In the genomic region with DNA sequence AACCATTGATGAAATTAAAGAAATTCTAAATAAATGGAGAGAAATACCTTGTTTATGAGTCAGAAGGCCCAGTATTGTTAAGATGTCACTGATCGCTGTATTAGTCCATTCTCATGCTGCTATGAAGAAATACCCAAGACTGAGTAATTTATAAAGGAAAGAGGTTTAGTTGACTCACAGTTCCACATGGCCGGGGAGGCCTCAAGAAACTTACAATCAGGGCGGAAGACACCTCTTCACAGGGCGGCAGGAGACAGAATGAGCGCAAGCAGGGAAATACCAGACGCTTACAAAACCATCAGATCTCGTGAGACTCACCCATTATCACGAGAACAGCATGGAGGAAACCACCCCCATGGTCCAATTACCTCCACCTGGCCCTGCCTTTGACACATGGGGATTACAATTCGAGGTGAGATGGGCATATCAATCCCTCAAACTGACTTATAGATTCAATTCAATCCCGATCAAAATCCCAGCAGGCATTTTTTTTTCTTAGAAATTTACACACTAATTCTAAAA, we compare ENCODE assay signal across 17 cellular contexts.
A peak's percentile ranks its signal among the peaks of the same experiment; 100 is the strongest.
DNase-seq lines count a peak whose midpoint lies in the region; ATAC-seq, FAIRE-seq and TF ChIP-seq lines count a peak whose summit lies in the region.
"Had no signal": no experiment of that assay in that cellular context is flagged by ENCODE, and none has a peak within 500 bp of the region (broad histone marks: within the 10 kb centered on the region; RNA-seq: fewer than 3 reads in every experiment).

No MANE protein-coding gene starts in this region.

- TF ChIP-seq CTCF in HepG2 (CRISPR knock-in tag; IDR thresholded peaks at IDR 0.05): no peak
- no peak for TF ChIP-seq CTCF in right lobe of liver (IDR thresholded peaks at IDR 0.05)
- no peak for TF ChIP-seq CTCF in epithelial cell of esophagus (IDR thresholded peaks at IDR 0.05; ENCODE audit: insufficient read depth, low read depth, low read length, missing control alignments)
- TF ChIP-seq CTCF in lower lobe of right lung (IDR thresholded peaks at IDR 0.05): no peak

- H3K27ac ChIP-seq in HepG2 (ENCODE audit: extremely low read length, insufficient read depth, low read length) (no peak overlapping the region), right lobe of liver (no peak overlapping the region), lower lobe of right lung (no peak overlapping the region), Karpas-422 (ENCODE audit: low read length) (no peak overlapping the region)
- H3K27ac ChIP-seq: C4-2B, SK-N-MC had no signal

- no peak for ATAC-seq in HepG2
- no peak for ATAC-seq in right lobe of liver
- no peak for ATAC-seq in lower lobe of right lung
- no peak for ATAC-seq in HG02588 (IDR thresholded peaks at IDR 0.05; ENCODE audit: unreplicated experiment)

- no TSS peak for BruUV-seq in HepG2 (replicated peaks; lab: Mats Ljungman, UMichigan)

- H3K79me2 ChIP-seq in HepG2 (ENCODE audit: insufficient read depth, low read length): no peaks in the 10 kb centered on the region
- H3K79me2 ChIP-seq in Karpas-422 (ENCODE audit: low read length): no peaks in the 10 kb centered on the region

- CTCF ChIA-PET in HepG2 (lab: Yijun Ruan, JAX; ENCODE audit: low intra/inter-chr PET ratio, low total read pairs): no interaction called here

- intact Hi-C loops in HepG2 (cut with micrococcal nuclease; ENCODE audit: unreplicated experiment): no loop called here
- intact Hi-C loops in right lobe of liver (cut with DNase I): no loop called here
- intact Hi-C loops in lower lobe of right lung (cut with DNase I): no loop called here

- in situ Hi-C loops in HepG2 (cut with HindIII; ENCODE audit: extremely low pct_ligation_motif_present, low pct_unique_long_range_greater_than_20kb): no loop called here

- POLR2A ChIA-PET in HepG2 (lab: Yijun Ruan, JAX): no interaction called here

- H3K27me3 ChIP-seq in HepG2 (ENCODE audit: control insufficient read depth in 1 of 2, insufficient read depth in 2 of 2, low read length in 2 of 2) (peaks cover 5 to 71% of the 10 kb centered on the region in 2 experiments), right lobe of liver (no peaks in the 10 kb centered on the region), lower lobe of right lung (ENCODE audit: low read depth) (peaks cover 7% of the 10 kb centered on the region), Karpas-422 (ENCODE audit: low read length) (no peaks in the 10 kb centered on the region)

- TF ChIP-seq RAD21 in HepG2 (CRISPR knock-in tag; IDR thresholded peaks at IDR 0.05): no peak

- TF ChIP-seq EP300 in HepG2 (IDR thresholded peaks at IDR 0.05; ENCODE audit: low read depth in 2 of 2, low read length in 2 of 2): no peak
- TF ChIP-seq EP300 in HepG2 (CRISPR knock-in tag; IDR thresholded peaks at IDR 0.05; ENCODE audit: borderline replicate concordance): no peak

- H3K4me3 ChIP-seq in HepG2 (replicated peaks in 1 of 3; ENCODE audit: insufficient read depth in 1 of 3, low read depth in 2 of 3, low read length in 3 of 3) (no peak overlapping the region), right lobe of liver (no peak overlapping the region), epithelial cell of esophagus (ENCODE audit: low read length) (no peak overlapping the region), lower lobe of right lung (no peak overlapping the region), Karpas-422 (ENCODE audit: low read length) (no peak overlapping the region)
- H3K4me3 ChIP-seq: SK-N-MC had no signal

- H3K4me2 ChIP-seq in HepG2 (ENCODE audit: low read depth, low read length) (no peak overlapping the region), Karpas-422 (ENCODE audit: low read depth, low read length, poor library complexity, severe bottlenecking) (no peak overlapping the region)

- H3K9ac ChIP-seq in HepG2 (ENCODE audit: insufficient read depth, low read depth, low read length) (no peak overlapping the region), Karpas-422 (ENCODE audit: low read length) (no peak overlapping the region)

- DNase-seq in HepG2 (ENCODE audit: low spot score) (no peak), right lobe of liver (no peak), RKO (ENCODE audit: low spot score) (peak; percentile 9), epithelial cell of esophagus (ENCODE audit: low read depth) (peak; percentile 76), lower lobe of right lung (no peak), Karpas-422 (no peak), NCI-H345 (lab: John Stamatoyannopoulos, UW) (no peak)
- DNase-seq: DMS53, NCI-H1048, NCI-H226, NCI-H526 treated with DMSO at 0.1 percent for 48 hours had no signal

- no peaks in the 10 kb centered on the region for H3K36me3 ChIP-seq in HepG2 (replicated peaks in 1 of 2; ENCODE audit: control insufficient read depth in 1 of 2, insufficient read depth in 2 of 2, low read length in 2 of 2)
- no peaks in the 10 kb centered on the region for H3K36me3 ChIP-seq in right lobe of liver
- no peaks in the 10 kb centered on the region for H3K36me3 ChIP-seq in lower lobe of right lung
- H3K36me3 ChIP-seq in Karpas-422 (ENCODE audit: insufficient read depth, low read length): no peaks in the 10 kb centered on the region

- H3K9me3 ChIP-seq in HepG2 (ENCODE audit: low read length): no peaks in the 10 kb centered on the region
- H3K9me3 ChIP-seq in right lobe of liver: no peaks in the 10 kb centered on the region
- H3K9me3 ChIP-seq in lower lobe of right lung: no peaks in the 10 kb centered on the region
- no peaks in the 10 kb centered on the region for H3K9me3 ChIP-seq in Karpas-422 (ENCODE audit: low read length)

- H2AFZ ChIP-seq in HepG2 (ENCODE audit: low read length): no peak overlapping the region
- no peak overlapping the region for H2AFZ ChIP-seq in Karpas-422 (ENCODE audit: low read length)

- H3K9me2 ChIP-seq in Karpas-422 (replicated peaks; ENCODE audit: insufficient read depth, low read length): no peaks in the 10 kb centered on the region

- 17% methylated on average over 10 of the region's 10 CpGs for WGBS in HepG2 (ENCODE audit: low lambda C conversion rate)
- WGBS in right lobe of liver (ENCODE audit: insufficient coverage, low coverage, low lambda C conversion rate, missing lambda C conversion rate): 50% methylated on average over 10 of the region's 10 CpGs

- no peaks in the 10 kb centered on the region for H4K20me1 ChIP-seq in HepG2 (ENCODE audit: insufficient read depth, low read length)
- H4K20me1 ChIP-seq in Karpas-422 (ENCODE audit: insufficient read depth, low read depth, low read length): no peaks in the 10 kb centered on the region

- TF ChIP-seq POLR2A in HepG2 (IDR thresholded peaks at IDR 0.05; ENCODE audit: insufficient read depth in 1 of 2, low read depth in 2 of 2, low read length in 2 of 2): no peak
- no peak for TF ChIP-seq POLR2A in right lobe of liver (IDR thresholded peaks at IDR 0.05)

- no peak for FAIRE-seq in HepG2 (lab: Jason Lieb, UNC)
- FAIRE-seq: A204.1, GM12891, GM19239 had no signal

- H3K4me1 ChIP-seq in HepG2 (ENCODE audit: insufficient read depth, low read length) (no peaks in the 10 kb centered on the region), right lobe of liver (no peaks in the 10 kb centered on the region), lower lobe of right lung (no peaks in the 10 kb centered on the region), Karpas-422 (ENCODE audit: low read length) (no peaks in the 10 kb centered on the region)

TF ChIP-seq in HepG2, 621 proteins besides CTCF, POLR2A, EP300 and RAD21:
- peak; percentile 68 for TF ChIP-seq CHD2 (IDR thresholded peaks at IDR 0.05; ENCODE audit: low read depth, low read length)
- TF ChIP-seq MTERF4 (CRISPR knock-in tag; IDR thresholded peaks at IDR 0.05): no peak

Comparison
In these comparisons a context has a peak if more than half of its experiments do, and no peak if none do; other contexts are left out.
1. DNase-seq: peak in RKO (single experiment) and epithelial cell of esophagus (single experiment); none in HepG2 (single experiment), right lobe of liver (0 of 3), lower lobe of right lung (single experiment), Karpas-422 (single experiment) and NCI-H345 (single experiment).